ENCODE assay signal across 13 cellular contexts in the genomic region with DNA sequence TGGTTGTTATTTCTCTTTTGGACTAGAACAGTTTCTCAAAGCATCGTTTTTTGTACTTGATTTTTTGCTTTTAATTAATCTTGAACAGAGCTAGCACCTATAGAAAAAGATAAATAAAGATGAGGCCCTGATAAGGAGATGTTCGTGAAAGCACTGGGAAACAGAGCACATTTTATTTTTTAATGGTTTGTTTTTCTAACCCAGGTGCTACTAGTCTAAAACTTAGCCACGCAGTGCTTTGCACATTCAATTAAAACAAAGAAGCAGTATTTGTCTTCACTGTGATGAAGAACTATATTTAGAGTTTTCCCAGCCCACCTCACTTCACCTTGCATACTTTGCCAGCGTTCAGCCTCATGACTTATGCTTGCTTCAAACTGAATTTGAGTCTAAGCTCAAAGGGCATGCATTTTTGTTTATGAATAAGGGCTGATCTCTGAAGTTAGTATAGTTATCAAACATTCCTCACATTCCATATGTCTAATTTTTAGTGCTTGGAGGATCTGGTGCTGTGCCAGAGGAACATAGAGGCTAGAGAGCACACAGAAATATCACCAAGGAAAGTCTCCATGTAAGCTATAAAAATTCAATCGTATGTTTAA.
DNase-seq lines count a peak whose midpoint lies in the region; ATAC-seq and TF ChIP-seq lines count a peak whose summit lies in the region.
"Had no signal": no experiment of that assay in that cellular context is flagged by ENCODE, and none has a peak within 500 bp of the region (broad histone marks: within the 10 kb centered on the region; RNA-seq: fewer than 3 reads in every experiment).

No MANE protein-coding gene starts in this region.

- peaks cover 43% of the 10 kb centered on the region for H3K4me1 Mint-ChIP-seq in nephron
- H3K4me1 Mint-ChIP-seq: memory B cell had no signal

- no peak for TF ChIP-seq CTCF in choroid plexus epithelial cell (conservative IDR thresholded peaks at IDR 0.05; ENCODE audit: low read depth, low read length)
- TF ChIP-seq CTCF in nephron (IDR thresholded peaks at IDR 0.05; ENCODE audit: unreplicated experiment in 3 of 3), result no peak
- TF ChIP-seq CTCF in WERI-Rb-1 (IDR thresholded peaks at IDR 0.05; ENCODE audit: low read depth, low read length), result no peak

- H3K18ac ChIP-seq in mesendoderm (ENCODE audit: low read length), result no peak overlapping the region

- peaks cover 3% of the 10 kb centered on the region for H3K36me3 Mint-ChIP-seq in nephron (ENCODE audit: low read depth)
- H3K36me3 Mint-ChIP-seq: CD8-positive, alpha-beta T cell; memory B cell had no signal

- H3K4me3 ChIP-seq in choroid plexus epithelial cell (ENCODE audit: low read depth, low read length), result no peak overlapping the region
- no peak overlapping the region for H3K4me3 ChIP-seq in WERI-Rb-1 (ENCODE audit: low read depth, low read length)
- H3K4me3 ChIP-seq in mesendoderm (ENCODE audit: low read length), result no peak overlapping the region

- H3K27me3 Mint-ChIP-seq in nephron (ENCODE audit: low read depth), result no peaks in the 10 kb centered on the region

- no peak overlapping the region for H3K9ac ChIP-seq in mesendoderm (ENCODE audit: low read length)

- no peaks in the 10 kb centered on the region for H3K9me3 Mint-ChIP-seq in nephron
- H3K9me3 Mint-ChIP-seq: CD8-positive, alpha-beta T cell; memory B cell had no signal

- no CpG with 5 or more reads among the region's 5 CpGs for WGBS in mesendoderm (ENCODE audit: extremely low coverage, insufficient coverage, low lambda C conversion rate)

- peak overlapping the region; percentile 61 to 73 (median 73) for H3K27ac Mint-ChIP-seq in nephron
- H3K27ac Mint-ChIP-seq: CD8-positive, alpha-beta T cell; memory B cell had no signal

- H3K36me3 ChIP-seq in WERI-Rb-1, result no peaks in the 10 kb centered on the region
- no peaks in the 10 kb centered on the region for H3K36me3 ChIP-seq in mesendoderm (ENCODE audit: control insufficient read depth, insufficient read depth, low read length)

- H3K9me3 ChIP-seq in WERI-Rb-1 (ENCODE audit: severe bottlenecking), result no peaks in the 10 kb centered on the region

- H2BK15ac ChIP-seq in mesendoderm (replicated peaks; ENCODE audit: low read depth), result no peak overlapping the region

- peaks cover 20% of the 10 kb centered on the region for H3K79me1 ChIP-seq in mesendoderm (ENCODE audit: low read length)

- H3K27me3 ChIP-seq in WERI-Rb-1 (ENCODE audit: insufficient read depth, low read depth, severe bottlenecking) (no peaks in the 10 kb centered on the region), mesendoderm (ENCODE audit: insufficient read depth, low read length, poor library complexity) (no peaks in the 10 kb centered on the region)

- DNase-seq in EL (peak; percentile 87), M059J (ENCODE audit: low read depth) (peak; percentile 35), choroid plexus epithelial cell (ENCODE audit: low read depth) (peak; percentile 74), WERI-Rb-1 (no peak), caudate nucleus (lab: John Stamatoyannopoulos, UW) (no peak), mesendoderm (no peak)
- DNase-seq: activated naive CD4-positive, alpha-beta T cell treated with anti-CD3 and anti-CD28 coated beads, Interleukin-2, amount 50 U/mL, for 16 hours; CD8-positive, alpha-beta T cell; small intestine; stimulated activated naive CD8-positive, alpha-beta T cell treated with anti-CD3 and anti-CD28 coated beads, Interleukin-15, Interleukin-2, amounts not matched to agents 100 U/mL and 50 U/mL, for 24 hours had no signal

- H3K4me1 ChIP-seq in mesendoderm (ENCODE audit: control insufficient read depth, low read depth, low read length), result peaks cover 18% of the 10 kb centered on the region

- H4K5ac ChIP-seq in mesendoderm (ENCODE audit: low read length), result no peak overlapping the region

- H2BK5ac ChIP-seq in mesendoderm (ENCODE audit: low read length), result no peak overlapping the region

- no peak overlapping the region for H3K23ac ChIP-seq in mesendoderm (ENCODE audit: low read length)

- peaks cover 43% of the 10 kb centered on the region for H3K79me2 ChIP-seq in mesendoderm (ENCODE audit: control insufficient read depth, insufficient read depth, low read length)

- H2BK120ac ChIP-seq in mesendoderm (ENCODE audit: low read depth, low read length), result no peak overlapping the region

- no peak for ATAC-seq in HG02852 (IDR thresholded peaks at IDR 0.05; ENCODE audit: unreplicated experiment)
- ATAC-seq: CD8-positive, alpha-beta T cell; stimulated activated naive CD8-positive, alpha-beta T cell treated with anti-CD3 and anti-CD28 coated beads, Interleukin-15, Interleukin-2, amounts not matched to agents 100 U/mL and 50 U/mL, for 24 hours had no signal

- H3K4me2 ChIP-seq in mesendoderm (ENCODE audit: low read length), result no peak overlapping the region

- no peak overlapping the region for H3K4ac ChIP-seq in mesendoderm (ENCODE audit: low read depth, low read length)

- H3K56ac ChIP-seq in mesendoderm (ENCODE audit: low read length), result no peak overlapping the region

- no peak overlapping the region for H4K8ac ChIP-seq in mesendoderm (ENCODE audit: low read depth, low read length)

- H3K27ac ChIP-seq in WERI-Rb-1 (no peak overlapping the region), caudate nucleus (ENCODE audit: low read depth, low read length) (no peak overlapping the region), mesendoderm (ENCODE audit: low read depth, low read length) (no peak overlapping the region)

- H3K4me3 Mint-ChIP-seq in nephron, result no peak overlapping the region
- H3K4me3 Mint-ChIP-seq: CD8-positive, alpha-beta T cell; memory B cell had no signal

- H2AK5ac ChIP-seq in mesendoderm (ENCODE audit: low read length), result no peak overlapping the region

Comparison
In these comparisons a context has a peak if more than half of its experiments do, and no peak if none do; other contexts are left out.
1. DNase-seq: peak in EL (single experiment), M059J (single experiment) and choroid plexus epithelial cell (single experiment); none in WERI-Rb-1 (single experiment), caudate nucleus (0 of 61) and mesendoderm (single experiment).